17 cellular contexts compared by ENCODE assay signal in the genomic region with DNA sequence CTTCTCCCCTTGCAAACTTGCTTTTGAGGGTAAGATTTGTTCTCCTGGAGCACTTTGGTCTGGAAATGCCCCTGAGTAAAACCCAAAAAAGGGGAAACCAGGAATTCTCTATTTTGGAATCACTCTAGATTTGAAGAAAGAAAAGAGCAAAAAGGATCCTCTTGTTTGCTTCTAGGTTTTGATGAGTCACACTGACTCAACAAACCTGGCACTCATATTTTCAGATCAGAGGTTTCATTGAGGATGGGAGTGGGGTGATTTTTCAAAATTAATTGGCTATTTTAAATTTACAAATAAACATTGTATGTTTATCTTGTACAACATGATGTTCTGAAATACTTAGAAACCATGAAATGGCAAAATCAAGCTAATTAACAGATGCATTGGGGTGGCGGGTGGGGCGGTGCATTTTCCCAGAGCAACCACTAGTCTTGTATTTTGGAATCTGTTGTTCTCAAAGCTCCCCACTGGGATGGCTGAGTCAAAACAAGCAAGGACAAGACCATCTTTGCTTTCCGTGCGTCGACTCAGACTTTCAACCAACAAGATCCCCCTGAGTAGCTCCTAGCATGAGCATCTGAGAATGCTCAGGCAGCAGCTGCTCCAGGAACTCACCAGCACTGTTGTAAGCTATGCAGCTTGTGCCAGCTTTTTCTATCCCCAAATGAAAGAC.
DNase-seq lines count a peak whose midpoint lies in the region; ATAC-seq, FAIRE-seq and TF ChIP-seq lines count a peak whose summit lies in the region.
"Had no signal": no experiment of that assay in that cellular context is flagged by ENCODE, and none has a peak within 500 bp of the region (broad histone marks: within the 10 kb centered on the region; RNA-seq: fewer than 3 reads in every experiment).

No MANE protein-coding gene starts in this region.

- no peak for TF ChIP-seq POLR2A in H1 (IDR thresholded peaks at IDR 0.05; ENCODE audit: control extremely low read depth in 1 of 2, low read depth in 2 of 2, low read length in 2 of 2)

- H2AK5ac ChIP-seq in H1 (ENCODE audit: low read depth, low read length) = no peak overlapping the region

- no peak overlapping the region for H3K23ac ChIP-seq in H1 (ENCODE audit: insufficient read length)

- H3K23me2 ChIP-seq in H1 (ENCODE audit: low read depth, low read length) = no peaks in the 10 kb centered on the region

- H4K5ac ChIP-seq in H1 (ENCODE audit: insufficient read length, low read depth, low read length) = no peak overlapping the region

- H3K27ac ChIP-seq in PC-3 (ENCODE audit: low read length) (no peak overlapping the region), H1 (ENCODE audit: low read depth, low read length) (no peak overlapping the region)
- H3K27ac ChIP-seq: BLaER1, RWPE1, SJSA1 had no signal

- CTCF ChIA-PET in PC-3 (lab: Charles Lee) (interaction anchor here (0.6 kb wide), 1 partner anchor 486 kb away, joined by 3 read pairs; no protein-coding TSS in a partner anchor), H1 (lab: Charles Lee; ENCODE audit: partially characterized antibody) (interaction anchor here (0.7 to 1.4 kb wide), 10 partner anchors 10 to 526 kb away, joined by 3 to 6 read pairs (median 3); no protein-coding TSS in a partner anchor)

- H3K9me2 ChIP-seq in PC-3 (replicated peaks; ENCODE audit: low read length) = no peaks in the 10 kb centered on the region

- no peak for TF ChIP-seq EP300 in H1 (IDR thresholded peaks at IDR 0.05; ENCODE audit: borderline replicate concordance in 1 of 2, low read depth in 2 of 2, low read length in 2 of 2)

- peak; percentile 39 for FAIRE-seq in H1 (lab: Jason Lieb, UNC)

- H3K4me2 ChIP-seq in PC-3 (ENCODE audit: low read length) = no peak overlapping the region
- no peak overlapping the region for H3K4me2 ChIP-seq in H1 (ENCODE audit: insufficient read depth in 1 of 2, low read depth in 2 of 2, low read length in 2 of 2)
- H3K4me2 ChIP-seq: BLaER1 had no signal

- H4K91ac ChIP-seq in H1 (replicated peaks; ENCODE audit: insufficient read length, low read length) = no peak overlapping the region

- H3K9ac ChIP-seq in PC-3 (ENCODE audit: low read length) (no peak overlapping the region), H1 (replicated peaks in 1 of 4; ENCODE audit: extremely low read depth in 1 of 4, low read depth in 3 of 4, low read length in 3 of 4) (no peak overlapping the region)
- H3K9ac ChIP-seq: BLaER1 had no signal

- ATAC-seq in PC-3 (no peak), GM18502 (IDR thresholded peaks at IDR 0.05; ENCODE audit: poor library complexity, unreplicated experiment) (no peak)

- no peak overlapping the region for H3K56ac ChIP-seq in H1 (replicated peaks; ENCODE audit: insufficient read length, low read depth, low read length)

- H4K20me1 ChIP-seq in PC-3 (ENCODE audit: low read length) (no peaks in the 10 kb centered on the region), H1 (replicated peaks in 1 of 2; ENCODE audit: control insufficient read depth in 1 of 2, insufficient read depth in 2 of 2, low read length in 2 of 2) (no peaks in the 10 kb centered on the region)
- H4K20me1 ChIP-seq: BLaER1 had no signal

- no peak overlapping the region for H2BK5ac ChIP-seq in H1 (ENCODE audit: low read depth, low read length)

- no peak overlapping the region for H2BK15ac ChIP-seq in H1 (ENCODE audit: low read length)

- H3K79me2 ChIP-seq in PC-3 (ENCODE audit: low read length) (no peaks in the 10 kb centered on the region), H1 (ENCODE audit: control insufficient read depth in 1 of 2, insufficient read depth in 2 of 2, low read length in 2 of 2) (no peaks in the 10 kb centered on the region)

- DNase-seq in H7 (peak; percentile 4), PC-3 (peak; percentile 33), H1 (ENCODE audit: low read depth in 1 of 2, low spot score in 2 of 2) (no peak), kidney tubule cell (ENCODE audit: low spot score) (peak; percentile 1), NCI-H187 treated with DMSO at 0.1 percent for 48 hours (lab: John Stamatoyannopoulos, UW) (no peak), germinal center (ENCODE audit: low spot score) (no peak)
- no peak for DNase-seq in stimulated activated naive CD4-positive, alpha-beta T cell treated with Interleukin-2 at 50 U/mL for 16 hours (lab: John Stamatoyannopoulos, UW)
- DNase-seq: CD8-positive, alpha-beta memory T cell; HFFc6; NCI-H1105 treated with DMSO at 0.1 percent for 48 hours; NCI-H1930; NCI-H2171; NCI-H510A had no signal

- no peaks in the 10 kb centered on the region for H3K79me1 ChIP-seq in H1 (ENCODE audit: low read depth, low read length)

- H3K18ac ChIP-seq in H1 (ENCODE audit: extremely low read depth, low read length) = no peak overlapping the region

- 83% methylated on average over 5 of the region's 5 CpGs; no CpG with 5 or more reads in 1 of the 2 experiments for WGBS in H1 (ENCODE audit: extremely low coverage in 1 of 2, insufficient coverage in 1 of 2, insufficient read length in 1 of 2, insufficient replicate concordance in 2 of 2, low coverage in 1 of 2, low lambda C conversion rate in 2 of 2, missing lambda C conversion rate in 1 of 2), 2 experiments

- no peak overlapping the region for H3K4ac ChIP-seq in H1 (replicated peaks; ENCODE audit: insufficient read length, low read depth, low read length)

- H4K8ac ChIP-seq in H1 (ENCODE audit: extremely low read depth, insufficient read depth, low read length) = no peak overlapping the region

- intact Hi-C loops in PC-3 (cut with micrococcal nuclease) = no loop called here

- no peak overlapping the region for H2AFZ ChIP-seq in PC-3 (ENCODE audit: low read length)
- peak overlapping the region; percentile 82; the same call in 1 of the 2 replicates for H2AFZ ChIP-seq in H1 (ENCODE audit: low read length)

- H3K27me3 ChIP-seq in H7 (ENCODE audit: control insufficient read depth, insufficient read depth, low read length) = no peaks in the 10 kb centered on the region
- H3K27me3 ChIP-seq in PC-3 (ENCODE audit: low read length) = no peaks in the 10 kb centered on the region
- no peaks in the 10 kb centered on the region for H3K27me3 ChIP-seq in H1 (replicated peaks in 1 of 4; ENCODE audit: control insufficient read depth in 3 of 4, extremely low read depth in 1 of 4, insufficient read depth in 3 of 4, low read length in 3 of 4)
- H3K27me3 ChIP-seq: BLaER1, SJSA1 had no signal

- no TSS peak for BruUV-seq in PC-3 (replicated peaks; lab: Mats Ljungman, UMichigan)

- no peak overlapping the region for H3K14ac ChIP-seq in H1 (ENCODE audit: insufficient read length)

- H3K4me3 ChIP-seq in H7 (ENCODE audit: insufficient read depth, low read depth, low read length) (no peak overlapping the region), PC-3 (ENCODE audit: low read length) (no peak overlapping the region), H1 (ENCODE audit: extremely low read depth in 1 of 4, insufficient read depth in 2 of 4, low read depth in 3 of 4, low read length in 4 of 4) (no peak overlapping the region)
- H3K4me3 ChIP-seq: BLaER1, SJSA1 had no signal

- no peak overlapping the region for H2BK120ac ChIP-seq in H1 (replicated peaks; ENCODE audit: low read depth, low read length)

- H3K4me1 ChIP-seq in PC-3 (ENCODE audit: insufficient read depth, low read length) (peaks cover 3% of the 10 kb centered on the region; the same call in 1 of the 2 replicates), H1 (replicated peaks in 1 of 4; ENCODE audit: control insufficient read depth in 3 of 4, insufficient read depth in 4 of 4, low read length in 3 of 4) (peaks cover 0 to 9% (median 4%) of the 10 kb centered on the region in 4 experiments; a peak in 4 of 7 replicates)
- H3K4me1 ChIP-seq: BLaER1, SJSA1 had no signal

- no peak; a peak in 1 of 4 replicates for TF ChIP-seq RAD21 in H1 (IDR thresholded peaks at IDR 0.05 in 1 of 2, conservative IDR thresholded peaks at IDR 0.05 in 1 of 2; ENCODE audit: low read depth in 2 of 2, low read length in 2 of 2)

- H3F3A ChIP-seq in PC-3 (ENCODE audit: low read length, unreplicated experiment) = no peaks in the 10 kb centered on the region

- H3K36me3 ChIP-seq in H7 (replicated peaks; ENCODE audit: control insufficient read depth, insufficient read depth, low read length) (no peaks in the 10 kb centered on the region), PC-3 (ENCODE audit: low read depth, low read length) (no peaks in the 10 kb centered on the region), H1 (ENCODE audit: control insufficient read depth in 2 of 4, insufficient read depth in 4 of 4, low read length in 3 of 4) (no peaks in the 10 kb centered on the region)
- H3K36me3 ChIP-seq: BLaER1, SJSA1 had no signal

- H3K9me3 ChIP-seq in PC-3 (ENCODE audit: low read length) (no peaks in the 10 kb centered on the region), H1 (ENCODE audit: insufficient read depth in 2 of 2, low read depth in 1 of 2, low read length in 1 of 2) (no peaks in the 10 kb centered on the region)
- H3K9me3 ChIP-seq: BLaER1, SJSA1 had no signal

- POLR2A ChIA-PET in PC-3 (lab: Charles Lee; ENCODE audit: unreplicated experiment) (no interaction called here), H1 (lab: Charles Lee; ENCODE audit: partially characterized antibody) (interaction anchor here (0.8 kb wide), 1 partner anchor 62 kb away, joined by 3 read pairs; no protein-coding TSS in a partner anchor)

- no peak overlapping the region for H2BK12ac ChIP-seq in H1 (ENCODE audit: low read depth, low read length)

- TF ChIP-seq CTCF in PC-3 (conservative IDR thresholded peaks at IDR 0.05; ENCODE audit: low read depth, low read length) (peak; percentile 26; the same call in 1 of the 2 replicates), H1 (IDR thresholded peaks at IDR 0.05; ENCODE audit: control extremely low read depth in 1 of 3, insufficient read depth in 1 of 3, low read depth in 1 of 3, low read length in 3 of 3) (peak in 1 of 3 experiments; percentile 35; a peak in 2 of 4 replicates)

- no peak overlapping the region for H2BK20ac ChIP-seq in H1 (ENCODE audit: low read length)

TF ChIP-seq in H1, 55 proteins besides CTCF, POLR2A, EP300 and RAD21:
- peak; percentile 37; the same call in 1 of the 2 replicates for TF ChIP-seq MAFK (IDR thresholded peaks at IDR 0.05; ENCODE audit: low read depth, low read length)
- TF ChIP-seq BACH1 (IDR thresholded peaks at IDR 0.05; ENCODE audit: low read length) = peak; percentile 87
- TF ChIP-seq CBX5 (IDR thresholded peaks at IDR 0.05; ENCODE audit: low read depth, low read length) = no peak

Comparison
In these comparisons a context has a peak if more than half of its experiments do, and no peak if none do; other contexts are left out.
1. DNase-seq: peak in H7 (single experiment), PC-3 (single experiment) and kidney tubule cell (single experiment); none in H1 (0 of 2), NCI-H187 treated with DMSO at 0.1 percent for 48 hours (single experiment), stimulated activated naive CD4-positive, alpha-beta T cell treated with Interleukin-2 at 50 U/mL for 16 hours (single experiment) and germinal center (single experiment).